8 cellular contexts compared by ENCODE assay signal in the genomic region with DNA sequence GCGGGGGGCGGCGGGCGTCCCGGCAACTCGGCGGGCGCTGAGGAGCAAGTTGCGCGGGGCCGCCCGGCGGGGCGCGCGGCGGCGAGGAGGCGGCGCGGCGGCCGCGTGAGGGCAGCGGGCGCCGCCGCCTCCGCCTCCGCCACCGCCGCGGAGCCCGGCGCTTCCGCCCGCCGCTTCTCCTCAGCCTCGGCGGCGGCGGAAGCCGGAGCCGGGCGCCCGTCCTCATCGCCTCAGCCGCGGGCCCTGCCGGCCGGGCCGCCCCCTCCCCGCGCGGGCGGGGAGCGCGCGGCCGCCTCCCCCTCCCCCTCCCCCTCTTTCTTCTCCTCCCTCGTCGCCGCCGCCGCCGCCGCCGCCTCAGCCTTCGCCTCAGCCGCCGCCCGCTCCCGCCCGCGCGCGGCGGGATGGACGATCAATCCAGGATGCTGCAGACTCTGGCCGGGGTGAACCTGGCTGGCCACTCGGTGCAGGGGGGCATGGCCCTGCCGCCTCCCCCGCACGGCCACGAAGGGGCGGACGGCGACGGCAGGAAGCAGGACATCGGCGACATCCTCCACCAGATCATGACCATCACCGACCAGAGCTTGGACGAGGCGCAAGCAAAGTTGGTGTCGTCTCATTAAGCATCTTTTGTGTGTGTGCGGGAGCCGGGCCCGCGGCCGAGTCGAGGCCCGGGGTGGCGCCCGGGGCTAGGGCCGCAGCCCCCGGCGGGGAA. TPM values are rescaled to one million over a fixed set of nuclear protein-coding genes. Genes with fewer than 3 reads are reported as not detected.
DNase-seq lines count a peak whose midpoint lies in the region; ATAC-seq and TF ChIP-seq lines count a peak whose summit lies in the region.

TSS of gene PBX3 (plus strand) at position 321 of the 712 bp plus-strand sequence.

- no peaks in the 10 kb centered on the region for H3K27me3 ChIP-seq in HL-60 (ENCODE audit: insufficient read depth, poor library complexity, severe bottlenecking)
- H3K27me3 ChIP-seq in skeletal muscle satellite cell (ENCODE audit: control insufficient read depth, insufficient read depth, low read length), result no peaks in the 10 kb centered on the region

- DNase-seq in CD1c-positive myeloid dendritic cell (ENCODE audit: extremely low spot score), result peak; percentile 69
- peak; percentile 17 to 31 for DNase-seq in HL-60 (ENCODE audit: low read depth in 1 of 2, low spot score in 1 of 2)
- DNase-seq in T-helper 9 cell, result peak; percentile 51

- H3K27me3 Mint-ChIP-seq in brain, result peaks cover 19% of the 10 kb centered on the region

- H3K27ac Mint-ChIP-seq in brain, result peak within 1 kb of the TSS in 4 of 5 experiments; percentile 92 to 99 (median 96)

- peak within 1 kb of the TSS; percentile 86 for H3K4me3 ChIP-seq in HL-60 (replicated peaks; ENCODE audit: insufficient read depth, low read length)
- H3K4me3 ChIP-seq in iPS-18c (ENCODE audit: insufficient read depth, low read depth, low read length), result peak within 1 kb of the TSS; percentile 97
- peak within 1 kb of the TSS; percentile 98 for H3K4me3 ChIP-seq in skeletal muscle satellite cell (ENCODE audit: low read length)

- peaks cover 6% of the 10 kb centered on the region for H3K36me3 ChIP-seq in skeletal muscle satellite cell (ENCODE audit: insufficient read depth, low read length)

- H3K4me1 Mint-ChIP-seq in brain, result peaks cover 58% of the 10 kb centered on the region

- peaks cover 50% of the 10 kb centered on the region for H3K4me1 ChIP-seq in skeletal muscle satellite cell (ENCODE audit: control insufficient read depth, insufficient read depth, low read length)

- peak within 1 kb of the TSS; percentile 98 for H3K4me2 ChIP-seq in skeletal muscle satellite cell (ENCODE audit: low read length)

- H3K27ac ChIP-seq in HL-60 (replicated peaks), result peak within 1 kb of the TSS; percentile 79

- H3K4me3 Mint-ChIP-seq in brain, result peak within 1 kb of the TSS; percentile 90 to 98 (median 91)

- H3K36me3 Mint-ChIP-seq in brain, result peaks cover 30% of the 10 kb centered on the region

- peak within 1 kb of the TSS; percentile 88 for H3K9ac ChIP-seq in skeletal muscle satellite cell (ENCODE audit: low read depth, low read length)

- no peak for TF ChIP-seq CTCF in HL-60 (IDR thresholded peaks at IDR 0.05; ENCODE audit: insufficient read depth, low read length)
- no peak for TF ChIP-seq CTCF in brain (conservative IDR thresholded peaks at IDR 0.05)

- H3K9me3 Mint-ChIP-seq in brain, result no peaks in the 10 kb centered on the region

- ATAC-seq in GM19395 (IDR thresholded peaks at IDR 0.05; ENCODE audit: unreplicated experiment) (peak; percentile 6), GM18870 (IDR thresholded peaks at IDR 0.05; ENCODE audit: unreplicated experiment) (no peak)

- H3K9me3 ChIP-seq in iPS-18c (ENCODE audit: control insufficient read depth, insufficient read depth, low read length) (no peaks in the 10 kb centered on the region), skeletal muscle satellite cell (replicated peaks; ENCODE audit: low read length) (no peaks in the 10 kb centered on the region)

RNA-seq across cellular contexts. Expression of gene PBX3, which starts in this region (rescaled TPM):
- 13.1 TPM for polyA plus RNA-seq in brain (ENCODE audit: insufficient read depth, low read depth, low replicate concordance)
- total RNA-seq in skeletal muscle satellite cell (2012; rRNA removed), result 17.0 and 17.7 TPM in 2 replicates
